10 cellular contexts compared by ENCODE assay signal in genomic region chr6:11899645-11900044, GRCh38.
"Had no signal": no experiment of that assay in that cellular context is flagged by ENCODE, and none has a peak within 500 bp of the region (broad histone marks: within the 10 kb centered on the region; RNA-seq: fewer than 3 reads in every experiment).

No MANE protein-coding gene starts in this region.

- H3K4me3 Mint-ChIP-seq: GM23338, H9, HFFc6 had no signal

- H3K9me3 Mint-ChIP-seq: HFFc6 had no signal

- H3K4me1 ChIP-seq: HAP-1 had no signal

- H3K4me2 ChIP-seq: GM23338 had no signal

- H3K9me3 ChIP-seq: HAP-1 had no signal

- H3K27ac ChIP-seq: GM23248 had no signal

- H3K27ac Mint-ChIP-seq: GM23338, HFFc6 had no signal

- H3K36me3 ChIP-seq: HAP-1 had no signal

- ATAC-seq: GM23338, HCT116 had no signal

- H3K9ac ChIP-seq: GM23248 had no signal

- DNase-seq: GM23248, GOT3, H7, H9, HCEC 1CT, HFFc6 had no signal

- H2AFZ ChIP-seq: GM23248, GM23338 had no signal

- FAIRE-seq: H54 had no signal

- H3K4me3 ChIP-seq: GM23248, GM23338, HAP-1 had no signal
